Comparison of ENCODE assay signal across 8 cellular contexts in genomic region chr6:108874470-108875160, GRCh38. TPM values are rescaled to one million over a fixed set of nuclear protein-coding genes. Genes with fewer than 3 reads are reported as not detected.
A peak's percentile ranks its signal among the peaks of the same experiment; 100 is the strongest.
DNase-seq lines count a peak whose midpoint lies in the region; ATAC-seq lines count a peak whose summit lies in the region.

No MANE protein-coding gene starts in this region.

- DNase-seq in RPMI7951 (ENCODE audit: low read depth) (peak; percentile 9), caudate nucleus (lab: John Stamatoyannopoulos, UW) (no peak), hippocampal formation (lab: John Stamatoyannopoulos, UW) (no peak), COLO668 (lab: John Stamatoyannopoulos, UW; ENCODE audit: unreplicated experiment) (no peak)
- peak; percentile 71 for DNase-seq in stimulated activated CD4-positive, alpha-beta T cell treated with anti-CD3 and anti-CD28 coated beads, Interleukin-15, amount 100 ng/mL, for 24 hours

- ATAC-seq in GM18508 (IDR thresholded peaks at IDR 0.05; ENCODE audit: insufficient read depth, unreplicated experiment) (peak; percentile 84), HG02759 (IDR thresholded peaks at IDR 0.05; ENCODE audit: unreplicated experiment) (peak; percentile 88), GM19397 (IDR thresholded peaks at IDR 0.05; ENCODE audit: unreplicated experiment) (no peak)

- H3K27ac ChIP-seq in caudate nucleus (ENCODE audit: low read depth, low read length) = peak overlapping the region; percentile 2

RNA-seq across cellular contexts. Expression of gene ARMC2, which starts 26.4 kb away (rescaled TPM):
- 0.78 and 1.2 TPM in 2 replicates for total RNA-seq in RPMI7951 (2014; rRNA removed; shearing (Covaris generic))

Comparison
In these comparisons a context has a peak if more than half of its experiments do, and no peak if none do; other contexts are left out.
1. DNase-seq: peak in RPMI7951 (single experiment) and stimulated activated CD4-positive, alpha-beta T cell treated with anti-CD3 and anti-CD28 coated beads, Interleukin-15, amount 100 ng/mL, for 24 hours (single experiment); none in caudate nucleus (0 of 61), hippocampal formation (0 of 2) and COLO668 (single experiment).